ENCODE assay signal across 8 cellular contexts in the genomic region with DNA sequence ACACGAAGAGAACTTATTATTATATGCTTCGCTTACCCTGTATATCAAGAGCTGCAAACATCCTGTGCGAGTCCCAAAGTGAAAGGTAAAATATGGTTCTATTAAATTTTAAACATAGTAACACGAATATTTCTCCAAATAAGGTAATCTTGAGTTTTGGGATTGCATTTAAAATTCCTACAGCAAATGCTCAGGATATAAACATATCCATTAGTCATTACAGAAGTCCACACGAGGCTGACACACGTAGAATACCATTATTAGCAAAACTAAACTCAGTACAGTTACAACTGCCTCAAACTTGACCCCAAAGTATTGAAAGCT. TPM values are rescaled to one million over a fixed set of nuclear protein-coding genes. Genes with fewer than 3 reads are reported as not detected.
A peak's percentile ranks its signal among the peaks of the same experiment; 100 is the strongest.
DNase-seq lines count a peak whose midpoint lies in the region; TF ChIP-seq lines count a peak whose summit lies in the region.

No MANE protein-coding gene starts in this region.

- peaks cover 22% of the 10 kb centered on the region for H3K4me1 ChIP-seq in endocrine pancreas (ENCODE audit: control insufficient read depth, insufficient read depth, low read length)

- peak overlapping the region; percentile 81 for H3K27ac ChIP-seq in KOPT-K1 (ENCODE audit: low read depth, low read length, poor library complexity, severe bottlenecking)

- peak overlapping the region; percentile 97 for H3K4me3 Mint-ChIP-seq in activated naive CD4-positive, alpha-beta T cell treated with anti-CD3 and anti-CD28 coated beads, Interleukin-2, amount 50 U/mL, for 24 hours

- H3K9ac ChIP-seq in endocrine pancreas (ENCODE audit: control insufficient read depth, insufficient read depth, low read length), result peak overlapping the region; percentile 36

- peaks cover 7% of the 10 kb centered on the region for H3K36me3 Mint-ChIP-seq in activated naive CD4-positive, alpha-beta T cell treated with anti-CD3 and anti-CD28 coated beads, Interleukin-2, amount 50 U/mL, for 24 hours

- no peak for DNase-seq in activated naive CD4-positive, alpha-beta T cell treated with anti-CD3 and anti-CD28 coated beads, Interleukin-2, amount 50 U/mL, for 16 hours
- DNase-seq in retinal pigment epithelial cell (ENCODE audit: low read depth) (no peak), A172 (ENCODE audit: low spot score) (no peak), MV-4-11 (lab: John Stamatoyannopoulos, UW) (no peak)
- no peak for DNase-seq in activated CD4-positive, alpha-beta T cell treated with anti-CD3 and anti-CD28 coated beads for 4 hours

- H3K36me3 ChIP-seq in KOPT-K1 (ENCODE audit: insufficient read depth, low read length) (no peaks in the 10 kb centered on the region; the same call in 1 of the 2 replicates), endocrine pancreas (ENCODE audit: control insufficient read depth, insufficient read depth, low read length) (no peaks in the 10 kb centered on the region)

- TF ChIP-seq CTCF in retinal pigment epithelial cell (conservative IDR thresholded peaks at IDR 0.05; ENCODE audit: low read depth, low read length), result no peak

- no peaks in the 10 kb centered on the region for H3K27me3 ChIP-seq in endocrine pancreas (ENCODE audit: control insufficient read depth, insufficient read depth, low read length)

- H3K4me3 ChIP-seq in endocrine pancreas (ENCODE audit: control insufficient read depth, insufficient read depth, low read length) (peak overlapping the region; percentile 86), retinal pigment epithelial cell (ENCODE audit: low read length) (peak overlapping the region; percentile 80)

- peaks cover 46% of the 10 kb centered on the region for H3K4me1 Mint-ChIP-seq in activated naive CD4-positive, alpha-beta T cell treated with anti-CD3 and anti-CD28 coated beads, Interleukin-2, amount 50 U/mL, for 24 hours

- H3K27ac Mint-ChIP-seq in activated naive CD4-positive, alpha-beta T cell treated with anti-CD3 and anti-CD28 coated beads, Interleukin-2, amount 50 U/mL, for 24 hours, result peak overlapping the region; percentile 99

- no peaks in the 10 kb centered on the region for H3K9me3 ChIP-seq in KOPT-K1 (ENCODE audit: insufficient read depth, low read length, poor library complexity, severe bottlenecking)
- H3K9me3 ChIP-seq in endocrine pancreas (ENCODE audit: control insufficient read depth, low read length), result no peaks in the 10 kb centered on the region

- no peaks in the 10 kb centered on the region for H3K27me3 Mint-ChIP-seq in activated naive CD4-positive, alpha-beta T cell treated with anti-CD3 and anti-CD28 coated beads, Interleukin-2, amount 50 U/mL, for 24 hours

- no peaks in the 10 kb centered on the region for H3K9me3 Mint-ChIP-seq in activated naive CD4-positive, alpha-beta T cell treated with anti-CD3 and anti-CD28 coated beads, Interleukin-2, amount 50 U/mL, for 24 hours

RNA-seq across cellular contexts. Expression of gene LYPLAL1, which starts 0.3 kb away (rescaled TPM):
- total RNA-seq in A172 (2014; rRNA removed; shearing (Covaris generic)), result 50.8 and 54.0 TPM in 2 replicates
